Comparison of ENCODE assay signal across 24 cellular contexts in the genomic region with DNA sequence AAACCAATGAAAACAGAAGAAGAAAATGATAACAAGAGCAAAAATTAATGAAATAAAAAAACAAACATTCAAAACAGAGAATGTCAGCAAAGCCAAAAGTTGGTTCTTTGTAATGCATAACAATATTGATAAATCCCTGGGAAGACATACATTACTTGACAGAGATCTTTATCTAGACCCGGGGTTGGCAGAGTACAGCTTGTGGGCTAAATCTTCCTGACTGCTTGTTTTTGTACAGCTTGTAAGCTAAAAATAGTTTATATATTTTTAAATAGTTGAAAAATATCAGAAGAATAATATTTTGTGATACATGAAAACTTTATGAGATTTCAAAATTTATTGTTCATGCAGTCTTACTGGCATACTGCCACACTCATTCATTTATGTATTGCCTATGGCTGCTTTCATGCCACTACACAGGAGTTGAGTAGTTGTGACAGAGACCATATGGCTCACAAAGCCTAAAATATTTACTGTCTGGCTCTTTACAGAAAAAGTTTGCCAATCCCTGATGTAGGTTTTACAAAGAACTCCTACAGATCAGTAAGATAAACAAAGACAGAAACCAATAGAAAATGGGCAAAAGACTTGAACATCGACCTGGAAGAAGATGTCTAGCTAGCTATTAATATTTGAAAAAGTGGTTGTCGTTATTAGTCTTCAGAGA.
DNase-seq lines count a peak whose midpoint lies in the region; ATAC-seq and TF ChIP-seq lines count a peak whose summit lies in the region.
"Had no signal": no experiment of that assay in that cellular context is flagged by ENCODE, and none has a peak within 500 bp of the region (broad histone marks: within the 10 kb centered on the region; RNA-seq: fewer than 3 reads in every experiment).

No MANE protein-coding gene starts in this region.

- no peak overlapping the region for H3K4ac ChIP-seq in mesenchymal stem cell (ENCODE audit: low read depth in 1 of 2, low read length in 2 of 2)

- H3K9me3 ChIP-seq in SK-N-MC (ENCODE audit: low read depth, low read length) (no peaks in the 10 kb centered on the region), adipocyte (ENCODE audit: control insufficient read depth, low read length) (no peaks in the 10 kb centered on the region), mesenchymal stem cell (ENCODE audit: control insufficient read depth, low read length) (no peaks in the 10 kb centered on the region), ascending aorta (no peaks in the 10 kb centered on the region)
- H3K9me3 ChIP-seq: MG63 had no signal

- H3K36me3 ChIP-seq in SK-N-MC (ENCODE audit: insufficient read depth, low read length) (no peaks in the 10 kb centered on the region), adipocyte (ENCODE audit: control insufficient read depth, insufficient read depth, low read length, severe bottlenecking) (peaks cover 6% of the 10 kb centered on the region), mesenchymal stem cell (ENCODE audit: control insufficient read depth in 1 of 2, insufficient read depth in 2 of 2, low read depth in 1 of 2, low read length in 2 of 2) (peaks cover 3 to 7% of the 10 kb centered on the region in 2 experiments), ascending aorta (peaks cover 0 to 7% of the 10 kb centered on the region in 2 donors)
- H3K36me3 ChIP-seq: MG63 had no signal

- H3K36me3 Mint-ChIP-seq in activated CD8-positive, alpha-beta T cell treated with anti-CD3 and anti-CD28 coated beads, Interleukin-2, amount 10 ng/mL, durations not matched to agents 7 days and 5 days (ENCODE audit: low read depth): peaks cover 3% of the 10 kb centered on the region
- peaks cover 14% of the 10 kb centered on the region for H3K36me3 Mint-ChIP-seq in activated CD4-positive, alpha-beta memory T cell treated with anti-CD3 and anti-CD28 coated beads, Interleukin-2, amount 10 ng/mL, durations not matched to agents 7 days and 5 days (ENCODE audit: low read depth)

- no peaks in the 10 kb centered on the region for H3K27me3 ChIP-seq in adipocyte (replicated peaks; ENCODE audit: control insufficient read depth, insufficient read depth, low read length)
- H3K27me3 ChIP-seq in mesenchymal stem cell (ENCODE audit: control insufficient read depth in 1 of 2, insufficient read depth in 1 of 2, low read length in 2 of 2): no peaks in the 10 kb centered on the region
- no peaks in the 10 kb centered on the region for H3K27me3 ChIP-seq in ascending aorta
- H3K27me3 ChIP-seq: MG63 had no signal

- no peak overlapping the region for H2AFZ ChIP-seq in mesenchymal stem cell (ENCODE audit: low read depth, low read length)

- CTCF ChIA-PET in activated CD8-positive, alpha-beta T cell treated with anti-CD3 and anti-CD28 coated beads, Interleukin-2, amount 10 ng/mL, durations not matched to agents 7 days and 5 days (lab: Charles Lee): no interaction called here
- CTCF ChIA-PET in activated CD4-positive, alpha-beta memory T cell treated with anti-CD3 and anti-CD28 coated beads, Interleukin-2, amount 10 ng/mL, durations not matched to agents 7 days and 5 days (lab: Charles Lee): interaction anchor here (0.7 kb wide), 1 partner anchor 546 kb away, joined by 3 read pairs; no protein-coding TSS in a partner anchor

- H4K91ac ChIP-seq in mesenchymal stem cell (ENCODE audit: low read length): no peak overlapping the region

- no peak for DNase-seq in SK-N-MC (ENCODE audit: low read depth, low spot score)
- DNase-seq in adipocyte (ENCODE audit: low read depth): peak; percentile 35
- peak; percentile 52 for DNase-seq in mesenchymal stem cell
- no peak for DNase-seq in activated CD8-positive, alpha-beta T cell treated with anti-CD3 and anti-CD28 coated beads, Interleukin-2, amount 10 ng/mL, durations not matched to agents 7 days and 5 days
- no peak for DNase-seq in activated CD4-positive, alpha-beta memory T cell treated with anti-CD3 and anti-CD28 coated beads, Interleukin-2, amount 10 ng/mL, durations not matched to agents 7 days and 5 days
- DNase-seq in ascending aorta (ENCODE audit: low spot score in 2 of 2): no peak
- DNase-seq in NK-92 (lab: John Stamatoyannopoulos, UW; ENCODE audit: unreplicated experiment): no peak
- DNase-seq: AML-193; C1 segment of cervical spinal cord; Calu3; CD8-positive, alpha-beta memory T cell; DMS153; H7; HFFc6; MG63; NCI-H1417; NCI-H1694 treated with DMSO at 0.1 percent for 48 hours; NCI-H2081 treated with DMSO at 0.1 percent for 48 hours; NCI-H2171 treated with DMSO at 0.1 percent for 48 hours; NCI-H446; NCI-H526 treated with DMSO at 0.1 percent for 48 hours; PC-3; SHP77 had no signal

- no peaks in the 10 kb centered on the region for H3K4me1 ChIP-seq in adipocyte (ENCODE audit: control insufficient read depth, insufficient read depth, low read length)
- peaks cover 8% of the 10 kb centered on the region for H3K4me1 ChIP-seq in mesenchymal stem cell (ENCODE audit: control insufficient read depth, insufficient read depth, low read depth, low read length)
- H3K4me1 ChIP-seq in ascending aorta: peaks cover 0 to 6% of the 10 kb centered on the region in 2 donors

- H3K27ac ChIP-seq in SK-N-MC (peak overlapping the region; percentile 70), mesenchymal stem cell (ENCODE audit: low read length, poor library complexity, severe bottlenecking) (no peak overlapping the region), ascending aorta (no peak overlapping the region)

- no peak overlapping the region for H2BK120ac ChIP-seq in mesenchymal stem cell (ENCODE audit: low read depth, low read length)

- H3K27ac Mint-ChIP-seq in activated CD8-positive, alpha-beta T cell treated with anti-CD3 and anti-CD28 coated beads, Interleukin-2, amount 10 ng/mL, durations not matched to agents 7 days and 5 days: no peak overlapping the region
- H3K27ac Mint-ChIP-seq in activated CD4-positive, alpha-beta memory T cell treated with anti-CD3 and anti-CD28 coated beads, Interleukin-2, amount 10 ng/mL, durations not matched to agents 7 days and 5 days: no peak overlapping the region
- H3K27ac Mint-ChIP-seq: HFFc6 had no signal

- peaks cover 17% of the 10 kb centered on the region for H3K4me1 Mint-ChIP-seq in activated CD8-positive, alpha-beta T cell treated with anti-CD3 and anti-CD28 coated beads, Interleukin-2, amount 10 ng/mL, durations not matched to agents 7 days and 5 days (ENCODE audit: low read depth)
- peaks cover 44% of the 10 kb centered on the region for H3K4me1 Mint-ChIP-seq in activated CD4-positive, alpha-beta memory T cell treated with anti-CD3 and anti-CD28 coated beads, Interleukin-2, amount 10 ng/mL, durations not matched to agents 7 days and 5 days

- H3K23ac ChIP-seq in mesenchymal stem cell (ENCODE audit: low read length in 2 of 2): no peak overlapping the region

- ATAC-seq in activated CD8-positive, alpha-beta T cell treated with anti-CD3 and anti-CD28 coated beads, Interleukin-2, amount 10 ng/mL, durations not matched to agents 7 days and 5 days: no peak
- ATAC-seq: K562, PC-3 had no signal

- peaks cover 9% of the 10 kb centered on the region for H3K79me1 ChIP-seq in mesenchymal stem cell (replicated peaks; ENCODE audit: low read length, poor library complexity, severe bottlenecking)

- no peak overlapping the region for H2BK15ac ChIP-seq in mesenchymal stem cell (ENCODE audit: low read depth, poor library complexity, severe bottlenecking)

- POLR2A ChIA-PET in activated CD8-positive, alpha-beta T cell treated with anti-CD3 and anti-CD28 coated beads, Interleukin-2, amount 10 ng/mL, durations not matched to agents 7 days and 5 days (lab: Charles Lee): interaction anchor here (0.6 kb wide), 1 partner anchor 58 kb away, joined by 4 read pairs; no protein-coding TSS in a partner anchor
- POLR2A ChIA-PET in activated CD4-positive, alpha-beta memory T cell treated with anti-CD3 and anti-CD28 coated beads, Interleukin-2, amount 10 ng/mL, durations not matched to agents 7 days and 5 days (lab: Charles Lee): interaction anchor here (1.1 to 1.6 kb wide), 2 partner anchors 15 to 87 kb away, joined by 4 to 5 read pairs; no protein-coding TSS in a partner anchor

- no peak overlapping the region for H2BK12ac ChIP-seq in mesenchymal stem cell (ENCODE audit: low read length in 2 of 2)

- H3K4me3 ChIP-seq in SK-N-MC (peak overlapping the region; percentile 48), adipocyte (ENCODE audit: low read length) (no peak overlapping the region), mesenchymal stem cell (ENCODE audit: insufficient read depth in 1 of 2, low read depth in 1 of 2, low read length in 2 of 2) (no peak overlapping the region), ascending aorta (no peak overlapping the region)
- H3K4me3 ChIP-seq: K562, MG63 had no signal

- no peak for TF ChIP-seq CTCF in ascending aorta (IDR thresholded peaks at IDR 0.05)

- H3K18ac ChIP-seq in mesenchymal stem cell (ENCODE audit: low read depth in 1 of 2, low read length in 2 of 2): no peak overlapping the region

- intact Hi-C loops in ascending aorta (cut with DNase I): no loop called here

- H2BK5ac ChIP-seq in mesenchymal stem cell (ENCODE audit: low read depth, low read length, poor library complexity, severe bottlenecking): no peak overlapping the region

- no peaks in the 10 kb centered on the region for H3K9me3 Mint-ChIP-seq in activated CD8-positive, alpha-beta T cell treated with anti-CD3 and anti-CD28 coated beads, Interleukin-2, amount 10 ng/mL, durations not matched to agents 7 days and 5 days (ENCODE audit: insufficient read depth)
- H3K9me3 Mint-ChIP-seq in activated CD4-positive, alpha-beta memory T cell treated with anti-CD3 and anti-CD28 coated beads, Interleukin-2, amount 10 ng/mL, durations not matched to agents 7 days and 5 days: peaks cover 6% of the 10 kb centered on the region
- H3K9me3 Mint-ChIP-seq: CD8-positive, alpha-beta memory T cell; HFFc6 had no signal

- no peak overlapping the region for H3K14ac ChIP-seq in mesenchymal stem cell (ENCODE audit: low read length in 2 of 2)

- H3K4me3 Mint-ChIP-seq in activated CD8-positive, alpha-beta T cell treated with anti-CD3 and anti-CD28 coated beads, Interleukin-2, amount 10 ng/mL, durations not matched to agents 7 days and 5 days: no peak overlapping the region
- H3K4me3 Mint-ChIP-seq in activated CD4-positive, alpha-beta memory T cell treated with anti-CD3 and anti-CD28 coated beads, Interleukin-2, amount 10 ng/mL, durations not matched to agents 7 days and 5 days: no peak overlapping the region
- H3K4me3 Mint-ChIP-seq: CD8-positive, alpha-beta memory T cell; HFFc6 had no signal

- peaks cover 2% of the 10 kb centered on the region for H3K27me3 Mint-ChIP-seq in activated CD8-positive, alpha-beta T cell treated with anti-CD3 and anti-CD28 coated beads, Interleukin-2, amount 10 ng/mL, durations not matched to agents 7 days and 5 days (ENCODE audit: low read depth)
- no peaks in the 10 kb centered on the region for H3K27me3 Mint-ChIP-seq in activated CD4-positive, alpha-beta memory T cell treated with anti-CD3 and anti-CD28 coated beads, Interleukin-2, amount 10 ng/mL, durations not matched to agents 7 days and 5 days
- H3K27me3 Mint-ChIP-seq: CD8-positive, alpha-beta memory T cell had no signal

- H3K4me2 ChIP-seq in mesenchymal stem cell (ENCODE audit: low read length, poor library complexity, severe bottlenecking): no peak overlapping the region

- no peak overlapping the region for H4K8ac ChIP-seq in mesenchymal stem cell (ENCODE audit: low read length)

- 100% methylated on average over 2 of the region's 3 CpGs for WGBS in mesenchymal stem cell

- H2AK5ac ChIP-seq in mesenchymal stem cell (ENCODE audit: low read length, severe bottlenecking): no peak overlapping the region

- H3K9ac ChIP-seq in SK-N-MC (ENCODE audit: insufficient read length): no peak overlapping the region
- no peak overlapping the region for H3K9ac ChIP-seq in adipocyte (ENCODE audit: low read length)
- H3K9ac ChIP-seq in mesenchymal stem cell (ENCODE audit: low read length): no peak overlapping the region

Comparison
In these comparisons a context has a peak if more than half of its experiments do, and no peak if none do; other contexts are left out.
1. DNase-seq: peak in adipocyte (single experiment) and mesenchymal stem cell (single experiment); none in SK-N-MC (single experiment), activated CD8-positive, alpha-beta T cell treated with anti-CD3 and anti-CD28 coated beads, Interleukin-2, amount 10 ng/mL, durations not matched to agents 7 days and 5 days (single experiment), activated CD4-positive, alpha-beta memory T cell treated with anti-CD3 and anti-CD28 coated beads, Interleukin-2, amount 10 ng/mL, durations not matched to agents 7 days and 5 days (single experiment), ascending aorta (0 of 2) and NK-92 (single experiment).